In the genomic region with DNA sequence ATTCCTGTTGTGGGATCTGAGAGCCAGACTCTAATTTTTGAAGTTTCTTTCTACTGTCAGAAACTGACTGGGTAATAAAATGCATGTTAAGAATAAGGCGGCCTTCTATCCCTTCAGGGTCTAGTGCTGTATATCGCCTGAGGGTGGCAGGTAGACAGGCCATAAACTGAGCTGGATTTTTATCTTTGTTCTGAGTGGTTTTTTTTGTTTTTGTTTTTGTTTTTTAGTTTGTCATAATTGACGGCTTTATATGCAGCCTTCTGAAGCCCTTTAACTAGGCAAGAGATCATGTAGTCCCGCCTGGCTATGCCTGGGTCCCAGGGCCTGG, we compare ENCODE assay signal across 1 cellular context.
TF ChIP-seq lines count a peak whose summit lies in the region.

No MANE protein-coding gene starts in this region.

TF ChIP-seq in K562, 482 proteins besides CTCF, POLR2A, EP300 and RAD21 (continued from another document):
- TF ChIP-seq, protein P1, sequence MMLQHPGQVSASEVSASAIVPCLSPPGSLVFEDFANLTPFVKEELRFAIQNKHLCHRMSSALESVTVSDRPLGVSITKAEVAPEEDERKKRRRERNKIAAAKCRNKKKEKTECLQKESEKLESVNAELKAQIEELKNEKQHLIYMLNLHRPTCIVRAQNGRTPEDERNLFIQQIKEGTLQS (IDR thresholded peaks at IDR 0.05), result no peak
- TF ChIP-seq, protein P1 (CRISPR knock-in tag; conservative IDR thresholded peaks at IDR 0.05), result no peak
- TF ChIP-seq, protein P2, sequence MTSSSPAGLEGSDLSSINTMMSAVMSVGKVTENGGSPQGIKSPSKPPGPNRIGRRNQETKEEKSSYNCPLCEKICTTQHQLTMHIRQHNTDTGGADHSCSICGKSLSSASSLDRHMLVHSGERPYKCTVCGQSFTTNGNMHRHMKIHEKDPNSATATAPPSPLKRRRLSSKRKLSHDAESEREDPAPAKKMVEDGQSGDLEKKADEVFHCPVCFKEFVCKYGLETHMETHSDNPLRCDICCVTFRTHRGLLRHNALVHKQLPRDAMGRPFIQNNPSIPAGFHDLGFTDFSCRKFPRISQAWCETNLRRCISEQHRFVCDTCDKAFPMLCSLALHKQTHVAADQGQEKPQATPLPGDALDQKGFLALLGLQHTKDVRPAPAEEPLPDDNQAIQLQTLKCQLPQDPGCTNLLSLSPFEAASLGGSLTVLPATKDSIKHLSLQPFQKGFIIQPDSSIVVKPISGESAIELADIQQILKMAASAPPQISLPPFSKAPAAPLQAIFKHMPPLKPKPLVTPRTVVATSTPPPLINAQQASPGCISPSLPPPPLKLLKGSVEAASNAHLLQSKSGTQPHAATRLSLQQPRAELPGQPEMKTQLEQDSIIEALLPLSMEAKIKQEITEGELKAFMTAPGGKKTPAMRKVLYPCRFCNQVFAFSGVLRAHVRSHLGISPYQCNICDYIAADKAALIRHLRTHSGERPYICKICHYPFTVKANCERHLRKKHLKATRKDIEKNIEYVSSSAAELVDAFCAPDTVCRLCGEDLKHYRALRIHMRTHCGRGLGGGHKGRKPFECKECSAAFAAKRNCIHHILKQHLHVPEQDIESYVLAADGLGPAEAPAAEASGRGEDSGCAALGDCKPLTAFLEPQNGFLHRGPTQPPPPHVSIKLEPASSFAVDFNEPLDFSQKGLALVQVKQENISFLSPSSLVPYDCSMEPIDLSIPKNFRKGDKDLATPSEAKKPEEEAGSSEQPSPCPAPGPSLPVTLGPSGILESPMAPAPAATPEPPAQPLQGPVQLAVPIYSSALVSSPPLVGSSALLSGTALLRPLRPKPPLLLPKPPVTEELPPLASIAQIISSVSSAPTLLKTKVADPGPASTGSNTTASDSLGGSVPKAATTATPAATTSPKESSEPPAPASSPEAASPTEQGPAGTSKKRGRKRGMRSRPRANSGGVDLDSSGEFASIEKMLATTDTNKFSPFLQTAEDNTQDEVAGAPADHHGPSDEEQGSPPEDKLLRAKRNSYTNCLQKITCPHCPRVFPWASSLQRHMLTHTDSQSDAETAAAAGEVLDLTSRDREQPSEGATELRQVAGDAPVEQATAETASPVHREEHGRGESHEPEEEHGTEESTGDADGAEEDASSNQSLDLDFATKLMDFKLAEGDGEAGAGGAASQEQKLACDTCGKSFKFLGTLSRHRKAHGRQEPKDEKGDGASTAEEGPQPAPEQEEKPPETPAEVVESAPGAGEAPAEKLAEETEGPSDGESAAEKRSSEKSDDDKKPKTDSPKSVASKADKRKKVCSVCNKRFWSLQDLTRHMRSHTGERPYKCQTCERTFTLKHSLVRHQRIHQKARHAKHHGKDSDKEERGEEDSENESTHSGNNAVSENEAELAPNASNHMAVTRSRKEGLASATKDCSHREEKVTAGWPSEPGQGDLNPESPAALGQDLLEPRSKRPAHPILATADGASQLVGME (CRISPR knock-in tag; IDR thresholded peaks at IDR 0.05), result no peak
- TF ChIP-seq PURB (CRISPR knock-in tag; IDR thresholded peaks at IDR 0.05; ENCODE audit: low read depth) (no peak), PTRF (tag; IDR thresholded peaks at IDR 0.05) (no peak), SRSF1 (IDR thresholded peaks at IDR 0.05; ENCODE audit: low read depth, low read length) (no peak), XRCC3 (IDR thresholded peaks at IDR 0.05) (no peak), TFAM (CRISPR knock-in tag; conservative IDR thresholded peaks at IDR 0.05) (no peak), JUND (IDR thresholded peaks at IDR 0.05; ENCODE audit: borderline replicate concordance, low read depth, low read length) (no peak), JUND (tag; IDR thresholded peaks at IDR 0.05; ENCODE audit: borderline replicate concordance, low read depth, low read length) (no peak), CREBBP (IDR thresholded peaks at IDR 0.05; ENCODE audit: low read depth, low read length) (no peak), ELF2 (CRISPR knock-in tag; IDR thresholded peaks at IDR 0.05) (no peak), PML (IDR thresholded peaks at IDR 0.05; ENCODE audit: low read length) (0 out of 2 replicates have a peak, but pooled peaks have one; percentile 11), TSC22D4 (tag; IDR thresholded peaks at IDR 0.05) (no peak), PYGO2 (tag; IDR thresholded peaks at IDR 0.05) (0 out of 2 replicates have a peak, but pooled peaks have one; percentile 12), NR4A1 (CRISPR knock-in tag; IDR thresholded peaks at IDR 0.05) (no peak), NR4A1 (tag; IDR thresholded peaks at IDR 0.05) (no peak)
- TF ChIP-seq, protein P3, sequence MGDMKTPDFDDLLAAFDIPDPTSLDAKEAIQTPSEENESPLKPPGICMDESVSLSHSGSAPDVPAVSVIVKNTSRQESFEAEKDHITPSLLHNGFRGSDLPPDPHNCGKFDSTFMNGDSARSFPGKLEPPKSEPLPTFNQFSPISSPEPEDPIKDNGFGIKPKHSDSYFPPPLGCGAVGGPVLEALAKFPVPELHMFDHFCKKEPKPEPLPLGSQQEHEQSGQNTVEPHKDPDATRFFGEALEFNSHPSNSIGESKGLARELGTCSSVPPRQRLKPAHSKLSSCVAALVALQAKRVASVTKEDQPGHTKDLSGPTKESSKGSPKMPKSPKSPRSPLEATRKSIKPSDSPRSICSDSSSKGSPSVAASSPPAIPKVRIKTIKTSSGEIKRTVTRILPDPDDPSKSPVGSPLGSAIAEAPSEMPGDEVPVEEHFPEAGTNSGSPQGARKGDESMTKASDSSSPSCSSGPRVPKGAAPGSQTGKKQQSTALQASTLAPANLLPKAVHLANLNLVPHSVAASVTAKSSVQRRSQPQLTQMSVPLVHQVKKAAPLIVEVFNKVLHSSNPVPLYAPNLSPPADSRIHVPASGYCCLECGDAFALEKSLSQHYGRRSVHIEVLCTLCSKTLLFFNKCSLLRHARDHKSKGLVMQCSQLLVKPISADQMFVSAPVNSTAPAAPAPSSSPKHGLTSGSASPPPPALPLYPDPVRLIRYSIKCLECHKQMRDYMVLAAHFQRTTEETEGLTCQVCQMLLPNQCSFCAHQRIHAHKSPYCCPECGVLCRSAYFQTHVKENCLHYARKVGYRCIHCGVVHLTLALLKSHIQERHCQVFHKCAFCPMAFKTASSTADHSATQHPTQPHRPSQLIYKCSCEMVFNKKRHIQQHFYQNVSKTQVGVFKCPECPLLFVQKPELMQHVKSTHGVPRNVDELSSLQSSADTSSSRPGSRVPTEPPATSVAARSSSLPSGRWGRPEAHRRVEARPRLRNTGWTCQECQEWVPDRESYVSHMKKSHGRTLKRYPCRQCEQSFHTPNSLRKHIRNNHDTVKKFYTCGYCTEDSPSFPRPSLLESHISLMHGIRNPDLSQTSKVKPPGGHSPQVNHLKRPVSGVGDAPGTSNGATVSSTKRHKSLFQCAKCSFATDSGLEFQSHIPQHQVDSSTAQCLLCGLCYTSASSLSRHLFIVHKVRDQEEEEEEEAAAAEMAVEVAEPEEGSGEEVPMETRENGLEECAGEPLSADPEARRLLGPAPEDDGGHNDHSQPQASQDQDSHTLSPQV (IDR thresholded peaks at IDR 0.05), result 0 out of 2 replicates have a peak, but pooled peaks have one; percentile 34
- TF ChIP-seq, protein P4, sequence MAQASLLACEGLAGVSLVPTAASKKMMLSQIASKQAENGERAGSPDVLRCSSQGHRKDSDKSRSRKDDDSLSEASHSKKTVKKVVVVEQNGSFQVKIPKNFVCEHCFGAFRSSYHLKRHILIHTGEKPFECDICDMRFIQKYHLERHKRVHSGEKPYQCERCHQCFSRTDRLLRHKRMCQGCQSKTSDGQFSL (CRISPR knock-in tag; IDR thresholded peaks at IDR 0.05), result no peak
- TF ChIP-seq, protein P4 (tag; IDR thresholded peaks at IDR 0.05), result no peak
- TF ChIP-seq, protein P5, sequence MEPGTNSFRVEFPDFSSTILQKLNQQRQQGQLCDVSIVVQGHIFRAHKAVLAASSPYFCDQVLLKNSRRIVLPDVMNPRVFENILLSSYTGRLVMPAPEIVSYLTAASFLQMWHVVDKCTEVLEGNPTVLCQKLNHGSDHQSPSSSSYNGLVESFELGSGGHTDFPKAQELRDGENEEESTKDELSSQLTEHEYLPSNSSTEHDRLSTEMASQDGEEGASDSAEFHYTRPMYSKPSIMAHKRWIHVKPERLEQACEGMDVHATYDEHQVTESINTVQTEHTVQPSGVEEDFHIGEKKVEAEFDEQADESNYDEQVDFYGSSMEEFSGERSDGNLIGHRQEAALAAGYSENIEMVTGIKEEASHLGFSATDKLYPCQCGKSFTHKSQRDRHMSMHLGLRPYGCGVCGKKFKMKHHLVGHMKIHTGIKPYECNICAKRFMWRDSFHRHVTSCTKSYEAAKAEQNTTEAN (CRISPR knock-in tag; IDR thresholded peaks at IDR 0.05), result no peak
